ENCODE assay signal across 1 cellular context in the genomic region with DNA sequence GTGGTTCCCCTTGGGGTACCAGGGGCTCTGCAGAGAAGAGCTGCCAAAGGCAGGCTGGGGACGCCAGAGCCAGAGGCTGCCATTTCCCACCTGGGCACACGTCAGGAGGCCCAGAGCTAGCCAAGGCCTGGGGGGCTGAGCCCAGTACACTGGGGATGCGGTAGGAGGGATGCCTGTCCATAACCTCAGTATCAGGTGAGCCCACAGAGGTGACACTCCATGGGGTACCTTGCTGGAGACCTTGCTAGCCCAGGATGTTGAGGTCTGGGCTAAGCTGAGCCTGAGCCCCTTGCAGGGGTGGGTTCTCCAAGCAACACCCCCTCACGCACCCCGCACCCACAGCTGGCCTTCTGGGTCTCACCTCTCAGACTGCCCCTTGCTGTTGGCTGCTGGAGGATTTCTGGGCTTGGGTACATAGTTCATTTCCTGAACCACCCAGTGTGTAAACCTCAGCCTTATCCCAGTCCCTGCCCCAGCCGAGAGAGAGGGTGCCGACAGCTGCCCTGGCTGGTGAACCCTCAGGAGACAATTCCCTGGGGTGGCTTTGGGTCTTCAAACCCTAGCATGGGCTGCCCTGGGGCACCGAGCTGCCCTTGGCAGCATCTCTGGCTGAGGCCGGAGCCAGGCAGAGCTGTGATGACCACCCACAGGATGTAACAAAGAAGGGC.
A peak's percentile ranks its signal among the peaks of the same experiment; 100 is the strongest.
TF ChIP-seq lines count a peak whose summit lies in the region.

No MANE protein-coding gene starts in this region.

TF ChIP-seq in HepG2, 621 proteins besides CTCF, POLR2A, EP300 and RAD21 (continued from another document):
- TF ChIP-seq NFE2L1 (CRISPR knock-in tag; IDR thresholded peaks at IDR 0.05; ENCODE audit: borderline replicate concordance) (no peak), SAP130 (CRISPR knock-in tag; IDR thresholded peaks at IDR 0.05; ENCODE audit: low read depth) (peak; percentile 64), ZNF766 (CRISPR knock-in tag; IDR thresholded peaks at IDR 0.05; ENCODE audit: borderline replicate concordance) (0 out of 2 replicates have a peak, but pooled peaks have one; percentile 48), ZNF33B (CRISPR knock-in tag; IDR thresholded peaks at IDR 0.05) (no peak), SOX13 (IDR thresholded peaks at IDR 0.05) (no peak), SOX13 (CRISPR knock-in tag; conservative IDR thresholded peaks at IDR 0.05 in 1 of 2, IDR thresholded peaks at IDR 0.05 in 1 of 2) (peak in 1 of 2 experiments; percentile 55; a peak in 2 of 4 replicates), ZNF12 (CRISPR knock-in tag; IDR thresholded peaks at IDR 0.05) (no peak), SMAD1 (CRISPR knock-in tag; IDR thresholded peaks at IDR 0.05; ENCODE audit: borderline replicate concordance, low read depth) (no peak), ZNF644 (CRISPR knock-in tag; IDR thresholded peaks at IDR 0.05; ENCODE audit: low read depth) (peak; percentile 61; the same call in 1 of the 2 replicates), ZNF121 (CRISPR knock-in tag; IDR thresholded peaks at IDR 0.05) (no peak; the same call in 1 of the 2 replicates), SALL1 (CRISPR knock-in tag; IDR thresholded peaks at IDR 0.05) (peak; percentile 71), MTA1 (CRISPR knock-in tag; IDR thresholded peaks at IDR 0.05; ENCODE audit: borderline replicate concordance) (peak; percentile 66; the same call in 1 of the 2 replicates), BRD4 (CRISPR knock-in tag; IDR thresholded peaks at IDR 0.05) (peak; percentile 78), EZH2 (conservative IDR thresholded peaks at IDR 0.05; ENCODE audit: low read depth, low read length) (no peak), KLF6 (CRISPR knock-in tag; IDR thresholded peaks at IDR 0.05) (no peak), ZNF746 (CRISPR knock-in tag; IDR thresholded peaks at IDR 0.05) (no peak), HNRNPH1 (optimal IDR thresholded peaks at IDR 0.05; ENCODE audit: low read depth, low read length) (no peak)
- TF ChIP-seq, protein P1, sequence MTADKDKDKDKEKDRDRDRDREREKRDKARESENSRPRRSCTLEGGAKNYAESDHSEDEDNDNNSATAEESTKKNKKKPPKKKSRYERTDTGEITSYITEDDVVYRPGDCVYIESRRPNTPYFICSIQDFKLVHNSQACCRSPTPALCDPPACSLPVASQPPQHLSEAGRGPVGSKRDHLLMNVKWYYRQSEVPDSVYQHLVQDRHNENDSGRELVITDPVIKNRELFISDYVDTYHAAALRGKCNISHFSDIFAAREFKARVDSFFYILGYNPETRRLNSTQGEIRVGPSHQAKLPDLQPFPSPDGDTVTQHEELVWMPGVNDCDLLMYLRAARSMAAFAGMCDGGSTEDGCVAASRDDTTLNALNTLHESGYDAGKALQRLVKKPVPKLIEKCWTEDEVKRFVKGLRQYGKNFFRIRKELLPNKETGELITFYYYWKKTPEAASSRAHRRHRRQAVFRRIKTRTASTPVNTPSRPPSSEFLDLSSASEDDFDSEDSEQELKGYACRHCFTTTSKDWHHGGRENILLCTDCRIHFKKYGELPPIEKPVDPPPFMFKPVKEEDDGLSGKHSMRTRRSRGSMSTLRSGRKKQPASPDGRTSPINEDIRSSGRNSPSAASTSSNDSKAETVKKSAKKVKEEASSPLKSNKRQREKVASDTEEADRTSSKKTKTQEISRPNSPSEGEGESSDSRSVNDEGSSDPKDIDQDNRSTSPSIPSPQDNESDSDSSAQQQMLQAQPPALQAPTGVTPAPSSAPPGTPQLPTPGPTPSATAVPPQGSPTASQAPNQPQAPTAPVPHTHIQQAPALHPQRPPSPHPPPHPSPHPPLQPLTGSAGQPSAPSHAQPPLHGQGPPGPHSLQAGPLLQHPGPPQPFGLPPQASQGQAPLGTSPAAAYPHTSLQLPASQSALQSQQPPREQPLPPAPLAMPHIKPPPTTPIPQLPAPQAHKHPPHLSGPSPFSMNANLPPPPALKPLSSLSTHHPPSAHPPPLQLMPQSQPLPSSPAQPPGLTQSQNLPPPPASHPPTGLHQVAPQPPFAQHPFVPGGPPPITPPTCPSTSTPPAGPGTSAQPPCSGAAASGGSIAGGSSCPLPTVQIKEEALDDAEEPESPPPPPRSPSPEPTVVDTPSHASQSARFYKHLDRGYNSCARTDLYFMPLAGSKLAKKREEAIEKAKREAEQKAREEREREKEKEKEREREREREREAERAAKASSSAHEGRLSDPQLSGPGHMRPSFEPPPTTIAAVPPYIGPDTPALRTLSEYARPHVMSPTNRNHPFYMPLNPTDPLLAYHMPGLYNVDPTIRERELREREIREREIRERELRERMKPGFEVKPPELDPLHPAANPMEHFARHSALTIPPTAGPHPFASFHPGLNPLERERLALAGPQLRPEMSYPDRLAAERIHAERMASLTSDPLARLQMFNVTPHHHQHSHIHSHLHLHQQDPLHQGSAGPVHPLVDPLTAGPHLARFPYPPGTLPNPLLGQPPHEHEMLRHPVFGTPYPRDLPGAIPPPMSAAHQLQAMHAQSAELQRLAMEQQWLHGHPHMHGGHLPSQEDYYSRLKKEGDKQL (CRISPR knock-in tag; IDR thresholded peaks at IDR 0.05; ENCODE audit: low read depth), result 0 out of 2 replicates have a peak, but pooled peaks have one; percentile 16
- TF ChIP-seq, protein P2, sequence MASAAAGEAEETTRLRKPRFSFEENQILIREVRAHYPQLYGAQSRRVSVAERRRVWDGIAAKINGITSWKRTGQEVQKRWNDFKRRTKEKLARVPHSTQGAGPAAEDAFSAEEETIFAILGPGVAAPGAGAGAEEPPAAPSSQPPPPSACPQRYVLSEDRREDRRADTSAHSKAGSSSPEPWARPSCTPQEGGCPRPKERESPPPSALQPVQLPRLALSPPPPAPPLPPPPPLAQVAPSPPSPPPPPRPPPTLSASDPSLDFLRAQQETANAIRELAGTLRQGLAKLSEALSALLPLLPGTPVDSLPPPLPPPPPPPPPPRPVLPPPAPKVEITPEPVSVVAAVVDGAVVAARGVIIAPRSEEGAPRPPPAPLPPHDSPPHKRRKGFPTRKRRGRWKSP (CRISPR knock-in tag; IDR thresholded peaks at IDR 0.05), result peak; percentile 85; the same call in 1 of the 2 replicates
- TF ChIP-seq, protein P3, sequence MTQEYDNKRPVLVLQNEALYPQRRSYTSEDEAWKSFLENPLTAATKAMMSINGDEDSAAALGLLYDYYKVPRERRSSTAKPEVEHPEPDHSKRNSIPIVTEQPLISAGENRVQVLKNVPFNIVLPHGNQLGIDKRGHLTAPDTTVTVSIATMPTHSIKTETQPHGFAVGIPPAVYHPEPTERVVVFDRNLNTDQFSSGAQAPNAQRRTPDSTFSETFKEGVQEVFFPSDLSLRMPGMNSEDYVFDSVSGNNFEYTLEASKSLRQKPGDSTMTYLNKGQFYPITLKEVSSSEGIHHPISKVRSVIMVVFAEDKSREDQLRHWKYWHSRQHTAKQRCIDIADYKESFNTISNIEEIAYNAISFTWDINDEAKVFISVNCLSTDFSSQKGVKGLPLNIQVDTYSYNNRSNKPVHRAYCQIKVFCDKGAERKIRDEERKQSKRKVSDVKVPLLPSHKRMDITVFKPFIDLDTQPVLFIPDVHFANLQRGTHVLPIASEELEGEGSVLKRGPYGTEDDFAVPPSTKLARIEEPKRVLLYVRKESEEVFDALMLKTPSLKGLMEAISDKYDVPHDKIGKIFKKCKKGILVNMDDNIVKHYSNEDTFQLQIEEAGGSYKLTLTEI (CRISPR knock-in tag; conservative IDR thresholded peaks at IDR 0.05), result no peak
- TF ChIP-seq, protein P4, sequence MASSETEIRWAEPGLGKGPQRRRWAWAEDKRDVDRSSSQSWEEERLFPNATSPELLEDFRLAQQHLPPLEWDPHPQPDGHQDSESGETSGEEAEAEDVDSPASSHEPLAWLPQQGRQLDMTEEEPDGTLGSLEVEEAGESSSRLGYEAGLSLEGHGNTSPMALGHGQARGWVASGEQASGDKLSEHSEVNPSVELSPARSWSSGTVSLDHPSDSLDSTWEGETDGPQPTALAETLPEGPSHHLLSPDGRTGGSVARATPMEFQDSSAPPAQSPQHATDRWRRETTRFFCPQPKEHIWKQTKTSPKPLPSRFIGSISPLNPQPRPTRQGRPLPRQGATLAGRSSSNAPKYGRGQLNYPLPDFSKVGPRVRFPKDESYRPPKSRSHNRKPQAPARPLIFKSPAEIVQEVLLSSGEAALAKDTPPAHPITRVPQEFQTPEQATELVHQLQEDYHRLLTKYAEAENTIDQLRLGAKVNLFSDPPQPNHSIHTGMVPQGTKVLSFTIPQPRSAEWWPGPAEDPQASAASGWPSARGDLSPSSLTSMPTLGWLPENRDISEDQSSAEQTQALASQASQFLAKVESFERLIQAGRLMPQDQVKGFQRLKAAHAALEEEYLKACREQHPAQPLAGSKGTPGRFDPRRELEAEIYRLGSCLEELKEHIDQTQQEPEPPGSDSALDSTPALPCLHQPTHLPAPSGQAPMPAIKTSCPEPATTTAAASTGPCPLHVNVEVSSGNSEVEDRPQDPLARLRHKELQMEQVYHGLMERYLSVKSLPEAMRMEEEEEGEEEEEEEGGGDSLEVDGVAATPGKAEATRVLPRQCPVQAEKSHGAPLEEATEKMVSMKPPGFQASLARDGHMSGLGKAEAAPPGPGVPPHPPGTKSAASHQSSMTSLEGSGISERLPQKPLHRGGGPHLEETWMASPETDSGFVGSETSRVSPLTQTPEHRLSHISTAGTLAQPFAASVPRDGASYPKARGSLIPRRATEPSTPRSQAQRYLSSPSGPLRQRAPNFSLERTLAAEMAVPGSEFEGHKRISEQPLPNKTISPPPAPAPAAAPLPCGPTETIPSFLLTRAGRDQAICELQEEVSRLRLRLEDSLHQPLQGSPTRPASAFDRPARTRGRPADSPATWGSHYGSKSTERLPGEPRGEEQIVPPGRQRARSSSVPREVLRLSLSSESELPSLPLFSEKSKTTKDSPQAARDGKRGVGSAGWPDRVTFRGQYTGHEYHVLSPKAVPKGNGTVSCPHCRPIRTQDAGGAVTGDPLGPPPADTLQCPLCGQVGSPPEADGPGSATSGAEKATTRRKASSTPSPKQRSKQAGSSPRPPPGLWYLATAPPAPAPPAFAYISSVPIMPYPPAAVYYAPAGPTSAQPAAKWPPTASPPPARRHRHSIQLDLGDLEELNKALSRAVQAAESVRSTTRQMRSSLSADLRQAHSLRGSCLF (CRISPR knock-in tag; IDR thresholded peaks at IDR 0.05; ENCODE audit: borderline replicate concordance), result no peak
